18 cellular contexts compared by ENCODE assay signal in the genomic region with DNA sequence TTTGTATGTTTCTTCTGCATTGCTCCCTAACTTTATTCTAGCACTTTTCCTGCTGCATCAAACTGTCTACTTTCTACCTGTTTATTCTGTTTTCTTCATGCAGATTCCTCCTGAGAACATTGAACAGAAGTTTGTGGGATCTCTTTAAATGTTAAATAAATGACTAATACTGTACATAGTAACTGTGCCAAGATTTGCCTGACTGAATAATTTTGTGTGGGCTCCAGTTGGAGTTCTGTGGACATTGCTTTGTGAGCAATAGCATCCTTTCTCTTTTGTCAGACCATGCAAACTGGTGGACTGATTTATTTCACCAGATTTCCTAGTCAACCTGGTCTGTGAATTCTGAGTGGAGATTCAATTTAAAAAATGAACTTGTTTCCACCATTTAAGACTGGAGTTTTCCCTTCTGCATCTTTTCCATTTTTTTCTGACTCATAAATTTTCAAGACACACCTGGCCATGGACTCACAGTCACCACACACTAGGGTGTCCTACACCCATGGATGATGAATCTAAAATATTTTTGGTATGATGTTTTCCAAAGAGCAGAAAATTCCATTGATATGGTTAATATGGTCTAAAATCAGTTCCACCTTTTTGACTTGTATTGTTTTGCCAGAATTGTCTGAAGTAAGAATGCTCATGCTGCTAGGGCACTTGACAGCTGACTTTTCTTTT.
A peak's percentile ranks its signal among the peaks of the same experiment; 100 is the strongest.
DNase-seq lines count a peak whose midpoint lies in the region; ATAC-seq and TF ChIP-seq lines count a peak whose summit lies in the region.
"Had no signal": no experiment of that assay in that cellular context is flagged by ENCODE, and none has a peak within 500 bp of the region (broad histone marks: within the 10 kb centered on the region; RNA-seq: fewer than 3 reads in every experiment).

No MANE protein-coding gene starts in this region.

- H3K27me3 ChIP-seq in GM23248 (replicated peaks; ENCODE audit: insufficient read depth) = no peaks in the 10 kb centered on the region
- H3K27me3 ChIP-seq in foreskin keratinocyte = no peaks in the 10 kb centered on the region
- H3K27me3 ChIP-seq in smooth muscle cell (ENCODE audit: low read depth) = peaks cover 9% of the 10 kb centered on the region
- H3K27me3 ChIP-seq: Peyer's patch had no signal

- H3K4me1 ChIP-seq in GM23248 (ENCODE audit: insufficient read depth) (peaks cover 24% of the 10 kb centered on the region), foreskin keratinocyte (peaks cover 27% of the 10 kb centered on the region), smooth muscle cell (ENCODE audit: low read depth) (no peaks in the 10 kb centered on the region)

- peak; percentile 94 for ATAC-seq in foreskin keratinocyte
- no peak for ATAC-seq in activated CD4-positive, CD25-positive, alpha-beta regulatory T cell treated with anti-CD3 and anti-CD28 coated beads, Interleukin-2, amount 50 U/mL, for 24 hours
- ATAC-seq: GM23338 had no signal

- in situ Hi-C loops in GM23248 (cut with MboI) (no loop called here), astrocyte of the cerebellum (cut with HindIII; ENCODE audit: low sequenced_read_pairs) (no loop called here)

- H3K79me2 ChIP-seq in GM23248 (ENCODE audit: insufficient read depth) (no peaks in the 10 kb centered on the region), smooth muscle cell (ENCODE audit: low read depth) (no peaks in the 10 kb centered on the region)

- H3K27ac ChIP-seq in GM23248 = no peak overlapping the region
- no peak overlapping the region for H3K27ac ChIP-seq in foreskin keratinocyte
- H3K27ac ChIP-seq in smooth muscle cell (ENCODE audit: low read depth) = no peak overlapping the region
- H3K27ac ChIP-seq: Peyer's patch had no signal

- peak; percentile 89 for DNase-seq in GM23248
- peak; percentile 39 for DNase-seq in astrocyte of the cerebellum (ENCODE audit: low read depth)
- peak; percentile 73 to 85 for DNase-seq in foreskin keratinocyte
- DNase-seq in stromal cell of bone marrow (ENCODE audit: low read depth) = peak; percentile 52
- no peak for DNase-seq in DMS53 (lab: John Stamatoyannopoulos, UW)
- DNase-seq in smooth muscle cell (lab: John Stamatoyannopoulos, UW; ENCODE audit: unreplicated experiment) = no peak
- DNase-seq: EL, HCEC 1CT, Kasumi-1, NCI-H1092 treated with DMSO at 0.1 percent for 48 hours, NCI-H146, NCI-H2029 treated with DMSO at 0.1 percent for 48 hours, NCI-H2171 treated with DMSO at 0.1 percent for 48 hours, NCI-H526 treated with DMSO at 0.1 percent for 48 hours, Peyer's patch, Right ventricle myocardium superior had no signal

- H3K4me3 ChIP-seq in GM23248 (no peak overlapping the region), astrocyte of the cerebellum (ENCODE audit: low read depth, low read length) (no peak overlapping the region), smooth muscle cell (no peak overlapping the region)
- H3K4me3 ChIP-seq: GM23338, Peyer's patch had no signal

- H3K36me3 ChIP-seq in GM23248 (ENCODE audit: low read depth) (no peaks in the 10 kb centered on the region), smooth muscle cell (ENCODE audit: low read depth) (no peaks in the 10 kb centered on the region)
- H3K36me3 ChIP-seq: Peyer's patch had no signal

- H3K9me2 ChIP-seq in GM23248 (ENCODE audit: insufficient read depth) = no peaks in the 10 kb centered on the region

- TF ChIP-seq CTCF in astrocyte of the cerebellum (IDR thresholded peaks at IDR 0.05; ENCODE audit: low read depth, low read length, missing control alignments) (no peak), foreskin keratinocyte (conservative IDR thresholded peaks at IDR 0.05) (no peak), smooth muscle cell (IDR thresholded peaks at IDR 0.05; ENCODE audit: borderline replicate concordance, insufficient read depth, poor library complexity, severe bottlenecking) (no peak)

- no peak overlapping the region for H2AFZ ChIP-seq in GM23248
- H2AFZ ChIP-seq in smooth muscle cell (ENCODE audit: low read depth) = no peak overlapping the region
- H2AFZ ChIP-seq: GM23338 had no signal

- H3K9ac ChIP-seq in GM23248 = no peak overlapping the region
- no peak overlapping the region for H3K9ac ChIP-seq in smooth muscle cell (ENCODE audit: low read depth)

- H3K9me3 ChIP-seq in GM23248 (ENCODE audit: low read depth) (no peaks in the 10 kb centered on the region), smooth muscle cell (replicated peaks; ENCODE audit: low read depth) (no peaks in the 10 kb centered on the region)
- H3K9me3 ChIP-seq: Peyer's patch had no signal

- H3F3A ChIP-seq in GM23248 (ENCODE audit: insufficient read depth) (peaks cover 25% of the 10 kb centered on the region), smooth muscle cell (ENCODE audit: low read depth) (no peaks in the 10 kb centered on the region)

- H4K20me1 ChIP-seq in GM23248 (ENCODE audit: insufficient read depth) (no peaks in the 10 kb centered on the region), smooth muscle cell (ENCODE audit: low read depth) (no peaks in the 10 kb centered on the region)

- H3K4me2 ChIP-seq in GM23248 (ENCODE audit: unreplicated experiment) = peak overlapping the region; percentile 3
- no peak overlapping the region for H3K4me2 ChIP-seq in smooth muscle cell
- H3K4me2 ChIP-seq: GM23338 had no signal

Comparison
In these comparisons a context has a peak if more than half of its experiments do, and no peak if none do; other contexts are left out.
1. DNase-seq: peak in GM23248 (single experiment), astrocyte of the cerebellum (single experiment), foreskin keratinocyte (2 of 2) and stromal cell of bone marrow (single experiment); none in DMS53 (single experiment) and smooth muscle cell (single experiment).